ENCODE assay signal across 7 cellular contexts in genomic region chr1:74732071-74732946, GRCh38. TPM values are rescaled to one million over a fixed set of nuclear protein-coding genes. Genes with fewer than 3 reads are reported as not detected.
DNase-seq lines count a peak whose midpoint lies in the region; ATAC-seq and TF ChIP-seq lines count a peak whose summit lies in the region.
"Not testable (repeated sequence)": the region's sequence is repeated elsewhere in the genome, so short reads cannot be mapped to it uniquely, and the experiment has no call there.

No MANE protein-coding gene starts in this region.

- not testable (repeated sequence) for H3K36me3 ChIP-seq in HCT116 (ENCODE audit: control insufficient read depth in 1 of 2, insufficient read depth in 2 of 2, low read length in 2 of 2); WERI-Rb-1; psoas muscle (ENCODE audit: insufficient read depth in 1 of 2, low read depth in 1 of 2)

- not testable (repeated sequence) for H4K20me1 ChIP-seq in HCT116 (ENCODE audit: insufficient read depth)

- H3K79me2 ChIP-seq in HCT116 (ENCODE audit: insufficient read depth, low read length): peaks cover 24% of the 10 kb centered on the region

- WGBS in psoas muscle, 3 donors: 12 to 19% (median 15%) methylated on average over 13 to 17 of the region's 17 CpGs

- not testable (repeated sequence) for DNase-seq in HCT116 (ENCODE audit: low read depth, low spot score); central memory CD8-positive, alpha-beta T cell (ENCODE audit: low spot score in 2 of 2); psoas muscle
- peak in 1 of 2 experiments; percentile 2 for DNase-seq in HL-60 (ENCODE audit: low read depth in 1 of 2, low spot score in 1 of 2)
- DNase-seq in WERI-Rb-1: peak; percentile 26
- DNase-seq in iPS-NIHi11 (ENCODE audit: low spot score): peak; percentile 29

- H3K9ac ChIP-seq in HCT116 (ENCODE audit: low read length): peak overlapping the region; percentile 86

- intact Hi-C loops in HCT116 (cut with micrococcal nuclease); psoas muscle (cut with DNase I): not testable (repeated sequence)

- not testable (repeated sequence) for BruUV-seq in HCT116 (replicated peaks; lab: Mats Ljungman, UMichigan)

- not testable (repeated sequence) for H3K9me2 ChIP-seq in HCT116 (ENCODE audit: insufficient read depth)

- peaks cover 12% of the 10 kb centered on the region for H3K36me3 Mint-ChIP-seq in central memory CD8-positive, alpha-beta T cell (ENCODE audit: insufficient read depth)

- TF ChIP-seq CTCF in HCT116 (IDR thresholded peaks at IDR 0.05 in 2 of 3, conservative IDR thresholded peaks at IDR 0.05 in 1 of 3; ENCODE audit: borderline replicate concordance in 1 of 3, insufficient read depth in 1 of 3, low read depth in 2 of 3, low read length in 2 of 3); HL-60 (IDR thresholded peaks at IDR 0.05; ENCODE audit: insufficient read depth, low read length); WERI-Rb-1 (IDR thresholded peaks at IDR 0.05; ENCODE audit: low read depth, low read length); psoas muscle (IDR thresholded peaks at IDR 0.05): not testable (repeated sequence)

- peak; percentile 0 for ATAC-seq in GM18508 (IDR thresholded peaks at IDR 0.05; ENCODE audit: insufficient read depth, unreplicated experiment)
- peak; percentile 50 for ATAC-seq in HCT116
- ATAC-seq in central memory CD8-positive, alpha-beta T cell (replicated peaks; ENCODE audit: extremely low read depth, poor library complexity, severe bottlenecking): peak; percentile 2
- ATAC-seq in psoas muscle: peak; percentile 17 to 41 (median 22)

- H3K4me2 ChIP-seq in HCT116 (ENCODE audit: low read length): peak overlapping the region; percentile 89

- not testable (repeated sequence) for H3K9me3 ChIP-seq in HCT116 (ENCODE audit: control insufficient read depth in 1 of 2, insufficient read depth in 1 of 2, low read depth in 1 of 2, low read length in 2 of 2); WERI-Rb-1 (ENCODE audit: severe bottlenecking); psoas muscle

- POLR2A ChIA-PET in HCT116 (lab: Charles Lee): not testable (repeated sequence)

- peak overlapping the region; percentile 91 for H2AFZ ChIP-seq in HCT116 (ENCODE audit: low read depth, low read length, poor library complexity, severe bottlenecking)

- H3K27ac Mint-ChIP-seq in central memory CD8-positive, alpha-beta T cell (ENCODE audit: low read depth): peak overlapping the region; percentile 91

- H3K27ac ChIP-seq in HCT116 (ENCODE audit: low read depth, low read length) (peak overlapping the region; percentile 81), HL-60 (replicated peaks) (peak overlapping the region; percentile 87; the same call in 1 of the 2 replicates), WERI-Rb-1 (peak overlapping the region; percentile 86), psoas muscle (peak overlapping the region; percentile 90)

- H3K4me3 ChIP-seq in HCT116 (replicated peaks in 1 of 2; ENCODE audit: low read depth in 1 of 2, low read length in 2 of 2) (peak overlapping the region; percentile 88 to 91), HL-60 (replicated peaks; ENCODE audit: insufficient read depth, low read length) (peak overlapping the region; percentile 84), WERI-Rb-1 (ENCODE audit: low read depth, low read length) (peak overlapping the region; percentile 95), psoas muscle (peak overlapping the region; percentile 87)

- H3K4me1 ChIP-seq in HCT116 (ENCODE audit: control insufficient read depth in 1 of 2, insufficient read depth in 2 of 2, low read length in 2 of 2): peaks cover 18 to 34% of the 10 kb centered on the region in 2 experiments
- peaks cover 27% of the 10 kb centered on the region for H3K4me1 ChIP-seq in psoas muscle

- CTCF ChIA-PET in HCT116 (lab: Charles Lee): interaction anchor here (1.0 to 2.5 kb wide), 3 partner anchors 35 to 471 kb away, joined by 4 to 8 read pairs (median 7); no protein-coding TSS in a partner anchor

- RAD21 ChIA-PET in HCT116 (lab: Charles Lee; ENCODE audit: low non-redundant PET in 1 of 2, low total read pairs in 2 of 2, uncharacterized antibody in 2 of 2, unreplicated experiment in 2 of 2): not testable (repeated sequence)

- not testable (repeated sequence) for TF ChIP-seq RAD21 in HCT116 (IDR thresholded peaks at IDR 0.05; ENCODE audit: low read depth)

- not testable (repeated sequence) for H3K27me3 ChIP-seq in HCT116 (ENCODE audit: insufficient read depth, low read length); HL-60 (ENCODE audit: insufficient read depth, poor library complexity, severe bottlenecking); WERI-Rb-1 (ENCODE audit: insufficient read depth, low read depth, severe bottlenecking); psoas muscle (ENCODE audit: insufficient read depth in 3 of 3, low read length in 2 of 3)

- H3K4me1 Mint-ChIP-seq in central memory CD8-positive, alpha-beta T cell: peaks cover 50% of the 10 kb centered on the region

- not testable (repeated sequence) for TF ChIP-seq POLR2A in HCT116 (IDR thresholded peaks at IDR 0.05; ENCODE audit: borderline replicate concordance, extremely low read depth, insufficient read depth, insufficient read length)

- peak overlapping the region; percentile 88 for H3K4me3 Mint-ChIP-seq in central memory CD8-positive, alpha-beta T cell

- H3K9me3 Mint-ChIP-seq in central memory CD8-positive, alpha-beta T cell: not testable (repeated sequence)

- not testable (repeated sequence) for H3K27me3 Mint-ChIP-seq in central memory CD8-positive, alpha-beta T cell

RNA-seq across cellular contexts. Expression of gene CRYZ, which starts 0.5 kb away (rescaled TPM):
- 28.2 TPM for total RNA-seq in HCT116 (2021; ENCODE audit: unreplicated experiment)
- 11.6 and 16.1 TPM in 2 replicates for polyA plus RNA-seq in HCT116 (2012)
- total RNA-seq in psoas muscle: 10 to 100 TPM in 3 of 4 donors, 1 to 10 TPM in 1; 7.6 to 36.1 (median 12.6) TPM
- polyA plus RNA-seq in psoas muscle: 10 to 100 TPM in 2 of 3 donors, 1 to 10 TPM in 1; 9.9 to 18.6 (median 18.2) TPM

RNA-seq across cellular contexts. Expression of gene TYW3, which starts 0.6 kb away (rescaled TPM):
- total RNA-seq in HCT116 (2021; ENCODE audit: unreplicated experiment) (31.8 TPM), psoas muscle (10 to 100 TPM in 2 of 4 donors, 1 to 10 TPM in 2; 7.8 to 16.9 (median 12.3) TPM)
- 13.9 and 14.1 TPM in 2 replicates for polyA plus RNA-seq in HCT116 (2012)
- polyA plus RNA-seq in psoas muscle: 10 to 100 TPM in 1 of 3 donors, 1 to 10 TPM in 2; 7.1 to 21.5 (median 9.8) TPM

RNA-seq across cellular contexts. Expression of gene ERICH3, which starts 58.7 kb away (rescaled TPM):
- total RNA-seq in HCT116 (2021; ENCODE audit: unreplicated experiment): not detected
- polyA plus RNA-seq in HCT116 (2012): not detected in 2 replicates
- under 1 TPM in 1 of 4 donors, not detected in 3; 0.04 TPM for total RNA-seq in psoas muscle
- polyA plus RNA-seq in psoas muscle: under 1 TPM in 1 of 3 donors, not detected in 2; 0.12 TPM

Comparison
In these comparisons a context has a peak if more than half of its experiments do, and no peak if none do; other contexts are left out.
1. ATAC-seq: peak in every context shown above with its lines; median percentile 50 in HCT116; 22 in psoas muscle; 2 in central memory CD8-positive, alpha-beta T cell; 0 in GM18508.